2 cellular contexts compared by ENCODE assay signal in genomic region chr7:149872419-149873073, GRCh38.
TF ChIP-seq lines count a peak whose summit lies in the region.

No MANE protein-coding gene starts in this region.

TF ChIP-seq in SK-N-SH treated with all-trans-retinoic acid at 6 μM for 48 hours, 23 proteins besides CTCF, POLR2A, EP300 and RAD21 (continued from another document):
- TF ChIP-seq POU6F1 (CRISPR knock-in tag; IDR thresholded peaks at IDR 0.05; ENCODE audit: borderline replicate concordance, low read depth) (no peak), ARNTL (CRISPR knock-in tag; IDR thresholded peaks at IDR 0.05; ENCODE audit: borderline replicate concordance, low read depth) (no peak), ZFP3 (CRISPR knock-in tag; IDR thresholded peaks at IDR 0.05) (peak; percentile 31; the same call in 1 of the 2 replicates), ZNF565 (CRISPR knock-in tag; conservative IDR thresholded peaks at IDR 0.05; ENCODE audit: low read depth) (no peak), PATZ1 (CRISPR knock-in tag; IDR thresholded peaks at IDR 0.05; ENCODE audit: borderline replicate concordance) (peak; percentile 58; the same call in 1 of the 2 replicates), RARB (CRISPR knock-in tag; IDR thresholded peaks at IDR 0.05) (0 out of 2 replicates have a peak, but pooled peaks have one; percentile 23)

TF ChIP-seq in liver, 16 proteins besides CTCF, POLR2A, EP300 and RAD21 (continued from another document):
- TF ChIP-seq EGR1 (IDR thresholded peaks at IDR 0.05; ENCODE audit: low read depth in 2 of 2) (no peak), RXRA (IDR thresholded peaks at IDR 0.05) (peak; percentile 89 to 91), YY1 (IDR thresholded peaks at IDR 0.05) (peak; percentile 86), GABPA (IDR thresholded peaks at IDR 0.05 in 1 of 2, conservative IDR thresholded peaks at IDR 0.05 in 1 of 2) (no peak)
TF ChIP-seq in liver: peak in this region for 5.
